In the genomic region with DNA sequence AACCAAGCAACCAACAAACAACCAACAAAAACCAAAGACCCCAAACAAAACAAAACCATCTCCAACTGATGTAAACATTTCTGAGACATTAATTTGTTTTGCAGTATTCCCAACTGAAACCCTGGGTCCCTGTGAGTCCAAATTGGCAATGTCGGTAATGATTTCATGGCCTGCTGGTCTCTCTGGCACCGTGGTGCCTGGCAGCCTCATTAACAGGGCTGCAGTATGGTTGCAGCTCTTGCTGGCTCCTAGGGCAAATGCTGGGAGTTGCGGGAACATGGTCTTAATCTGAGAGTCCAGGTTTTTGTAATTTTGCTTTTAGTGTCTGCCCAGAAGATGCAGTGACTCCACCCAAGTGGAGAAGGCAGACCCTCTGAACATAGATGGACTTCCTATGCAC, we compare ENCODE assay signal across 19 cellular contexts.
"Had no signal": no experiment of that assay in that cellular context is flagged by ENCODE, and none has a peak within 500 bp of the region (broad histone marks: within the 10 kb centered on the region; RNA-seq: fewer than 3 reads in every experiment).

No MANE protein-coding gene starts in this region.

- DNase-seq: activated CD4-positive, alpha-beta memory T cell treated with anti-CD3 and anti-CD28 coated beads for 36 hours; activated CD4-positive, alpha-beta T cell treated with anti-CD3 and anti-CD28 coated beads, Interleukin-2, amount 10 ng/mL, durations not matched to agents 24 days and 14 days; activated CD4-positive, CD25-positive, alpha-beta regulatory T cell treated with anti-CD3 and anti-CD28 coated beads, Interleukin-2, amount 50 U/mL, for 72 hours; activated CD8-positive, alpha-beta memory T cell treated with anti-CD3 and anti-CD28 coated beads, Interleukin-2, amount 50 U/mL, for 4 hours; activated effector memory CD4-positive, alpha-beta T cell treated with anti-CD3 and anti-CD28 coated beads, Interleukin-2, amount 50 U/mL, for 16 hours; activated naive CD4-positive, alpha-beta T cell treated with anti-CD3 and anti-CD28 coated beads for 36 hours; activated naive CD8-positive, alpha-beta T cell treated with anti-CD3 and anti-CD28 coated beads for 36 hours; activated T-cell treated with anti-CD3 and anti-CD28 coated beads, Interleukin-2, amount 50 U/mL, for 1 hour; adrenal gland; aorta; body of pancreas; cortex of kidney; heart left ventricle; mesendoderm; natural killer cell; right cardiac atrium; spleen; stimulated activated naive CD4-positive, alpha-beta T cell; transverse colon had no signal

- ATAC-seq: body of pancreas, natural killer cell had no signal
